Comparison of ENCODE assay signal across 21 cellular contexts in the genomic region with DNA sequence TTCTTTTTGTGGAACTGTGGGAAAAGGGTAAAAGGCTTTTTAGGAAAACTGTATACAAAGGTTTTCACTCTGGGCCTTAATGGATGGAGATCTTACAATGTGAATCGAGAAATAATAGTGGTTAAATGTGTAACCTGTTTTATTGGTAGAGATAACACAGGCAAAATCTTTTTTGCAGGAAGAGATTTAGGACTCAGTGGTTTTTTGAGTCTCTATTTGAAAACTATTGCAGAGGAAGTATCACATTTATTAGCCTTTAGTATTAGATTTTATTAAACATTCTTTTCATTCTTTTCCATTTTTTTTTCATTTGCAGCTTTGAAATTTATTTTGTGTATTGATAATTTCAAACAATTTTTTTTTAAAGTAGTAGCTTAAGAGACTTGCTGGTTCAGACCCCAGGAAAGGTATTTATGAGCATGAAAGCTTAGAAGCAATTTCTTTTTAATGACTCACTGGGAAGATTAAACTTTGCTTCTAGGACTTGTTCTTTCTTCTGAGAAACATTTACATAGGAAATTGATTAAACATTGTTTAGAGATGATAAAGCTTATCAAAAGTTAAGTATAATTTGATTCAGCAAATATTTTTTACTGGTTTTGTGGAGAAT. TPM values are rescaled to one million over a fixed set of nuclear protein-coding genes. Genes with fewer than 3 reads are reported as not detected.
DNase-seq lines count a peak whose midpoint lies in the region; ATAC-seq and TF ChIP-seq lines count a peak whose summit lies in the region.
"Had no signal": no experiment of that assay in that cellular context is flagged by ENCODE, and none has a peak within 500 bp of the region (broad histone marks: within the 10 kb centered on the region; RNA-seq: fewer than 3 reads in every experiment).

No MANE protein-coding gene starts in this region.

- H3K9me3 Mint-ChIP-seq in GM23338 = no peaks in the 10 kb centered on the region
- no peaks in the 10 kb centered on the region for H3K9me3 Mint-ChIP-seq in activated naive CD8-positive, alpha-beta T cell treated with anti-CD3 and anti-CD28 coated beads, Interleukin-2, amount 50 U/mL, for 24 hours
- H3K9me3 Mint-ChIP-seq: activated B cell treated with CpG ODN at 0.5 μM for 24 hours; activated CD4-positive, alpha-beta memory T cell treated with anti-CD3 and anti-CD28 coated beads, Interleukin-2, amount 10 ng/mL, durations not matched to agents 7 days and 5 days; CD4-positive, alpha-beta T cell had no signal

- no peak overlapping the region for H3K4me3 ChIP-seq in fibroblast of the aortic adventitia (ENCODE audit: low read depth, low read length)
- H3K4me3 ChIP-seq in smooth muscle cell = peak overlapping the region; percentile 2
- H3K4me3 ChIP-seq in GM23338 = no peak overlapping the region
- H3K4me3 ChIP-seq: lung had no signal

- H3K27me3 ChIP-seq in smooth muscle cell (ENCODE audit: low read depth) (no peaks in the 10 kb centered on the region), GM23338 (ENCODE audit: insufficient read depth) (peaks cover 7% of the 10 kb centered on the region; the same call in 1 of the 2 replicates)

- H3K4me3 Mint-ChIP-seq in GM23338 = no peak overlapping the region
- no peak overlapping the region for H3K4me3 Mint-ChIP-seq in activated naive CD8-positive, alpha-beta T cell treated with anti-CD3 and anti-CD28 coated beads, Interleukin-2, amount 50 U/mL, for 24 hours
- H3K4me3 Mint-ChIP-seq: activated B cell treated with CpG ODN at 0.5 μM for 24 hours; activated CD4-positive, alpha-beta memory T cell treated with anti-CD3 and anti-CD28 coated beads, Interleukin-2, amount 10 ng/mL, durations not matched to agents 7 days and 5 days; CD4-positive, alpha-beta T cell had no signal

- H3K27ac ChIP-seq in smooth muscle cell (ENCODE audit: low read depth) (peak overlapping the region; percentile 62), GM23338 (ENCODE audit: low read depth) (no peak overlapping the region)
- H3K27ac ChIP-seq: KMS-11 had no signal

- peaks cover 36% of the 10 kb centered on the region for H3K4me1 Mint-ChIP-seq in GM23338
- peaks cover 2% of the 10 kb centered on the region for H3K4me1 Mint-ChIP-seq in activated naive CD8-positive, alpha-beta T cell treated with anti-CD3 and anti-CD28 coated beads, Interleukin-2, amount 50 U/mL, for 24 hours
- H3K4me1 Mint-ChIP-seq: activated B cell treated with CpG ODN at 0.5 μM for 24 hours had no signal

- H3K79me2 ChIP-seq in smooth muscle cell (ENCODE audit: low read depth) (peaks cover 15% of the 10 kb centered on the region), GM23338 (replicated peaks; ENCODE audit: insufficient read depth) (no peaks in the 10 kb centered on the region)

- H3K36me3 Mint-ChIP-seq in GM23338 (ENCODE audit: low read depth) = no peaks in the 10 kb centered on the region
- H3K36me3 Mint-ChIP-seq in activated naive CD8-positive, alpha-beta T cell treated with anti-CD3 and anti-CD28 coated beads, Interleukin-2, amount 50 U/mL, for 24 hours (ENCODE audit: low read depth) = no peaks in the 10 kb centered on the region

- H3K27ac Mint-ChIP-seq in GM23338 = no peak overlapping the region
- no peak overlapping the region for H3K27ac Mint-ChIP-seq in activated naive CD8-positive, alpha-beta T cell treated with anti-CD3 and anti-CD28 coated beads, Interleukin-2, amount 50 U/mL, for 24 hours
- H3K27ac Mint-ChIP-seq: activated B cell treated with CpG ODN at 0.5 μM for 24 hours; activated CD4-positive, alpha-beta memory T cell treated with anti-CD3 and anti-CD28 coated beads, Interleukin-2, amount 10 ng/mL, durations not matched to agents 7 days and 5 days; CD4-positive, alpha-beta T cell had no signal

- H4K20me1 ChIP-seq in smooth muscle cell (ENCODE audit: low read depth) (peaks cover 7% of the 10 kb centered on the region), GM23338 (replicated peaks; ENCODE audit: insufficient read depth) (no peaks in the 10 kb centered on the region)

- no peak overlapping the region for H3K9ac ChIP-seq in smooth muscle cell (ENCODE audit: low read depth)
- H3K9ac ChIP-seq: KMS-11 had no signal

- H3K9me3 ChIP-seq in smooth muscle cell (replicated peaks; ENCODE audit: low read depth) = no peaks in the 10 kb centered on the region

- H3K9me2 ChIP-seq in GM23338 (ENCODE audit: insufficient read depth) = no peaks in the 10 kb centered on the region

- no peak overlapping the region for H2AFZ ChIP-seq in smooth muscle cell (ENCODE audit: low read depth)
- H2AFZ ChIP-seq in GM23338 = no peak overlapping the region

- peaks cover 11% of the 10 kb centered on the region for H3K4me1 ChIP-seq in smooth muscle cell (ENCODE audit: low read depth)
- peaks cover 23% of the 10 kb centered on the region for H3K4me1 ChIP-seq in GM23338 (ENCODE audit: insufficient read depth)

- ATAC-seq in SK-N-SH treated with all-trans-retinoic acid at 6 μM for 48 hours (no peak), GM23338 (no peak), GM21619 (IDR thresholded peaks at IDR 0.05; ENCODE audit: unreplicated experiment) (no peak)
- ATAC-seq in activated naive CD8-positive, alpha-beta T cell treated with anti-CD3 and anti-CD28 coated beads, Interleukin-2, amount 50 U/mL, for 24 hours = no peak

- H3K4me2 ChIP-seq in smooth muscle cell = peak overlapping the region; percentile 59
- no peak overlapping the region for H3K4me2 ChIP-seq in GM23338
- H3K4me2 ChIP-seq: KMS-11 had no signal

- TF ChIP-seq CTCF in fibroblast of the aortic adventitia (IDR thresholded peaks at IDR 0.05; ENCODE audit: insufficient read depth, low read length) = no peak
- TF ChIP-seq CTCF in smooth muscle cell (IDR thresholded peaks at IDR 0.05; ENCODE audit: borderline replicate concordance, insufficient read depth, poor library complexity, severe bottlenecking) = no peak
- no peak for TF ChIP-seq CTCF in GM23338 (conservative IDR thresholded peaks at IDR 0.05; ENCODE audit: low read depth in 2 of 2)

- 63% methylated on average over 1 of the region's 1 CpG for WGBS in smooth muscle cell (ENCODE audit: low lambda C conversion rate)

- H3K36me3 ChIP-seq in smooth muscle cell (ENCODE audit: low read depth) (peaks cover 2% of the 10 kb centered on the region), GM23338 (ENCODE audit: insufficient read depth) (no peaks in the 10 kb centered on the region)

- DNase-seq in ELR (ENCODE audit: low read depth) = peak; percentile 46
- peak; percentile 19 for DNase-seq in fibroblast of the aortic adventitia (ENCODE audit: low read depth)
- no peak for DNase-seq in smooth muscle cell (lab: John Stamatoyannopoulos, UW; ENCODE audit: unreplicated experiment)
- no peak for DNase-seq in cerebellar nuclear complex (lab: John Stamatoyannopoulos, UW)
- DNase-seq in GM23338 (ENCODE audit: low spot score) = no peak
- DNase-seq in activated naive CD8-positive, alpha-beta T cell treated with anti-CD3 and anti-CD28 coated beads, Interleukin-2, amount 50 U/mL, for 24 hours = no peak
- DNase-seq: activated B cell treated with CpG ODN at 0.5 μM for 24 hours; activated CD4-positive, alpha-beta memory T cell treated with anti-CD3 and anti-CD28 coated beads, Interleukin-2, amount 10 ng/mL, durations not matched to agents 7 days and 5 days; activated T-cell treated with anti-CD3 and anti-CD28 coated beads for 4 hours; CD4-positive, alpha-beta T cell; DMS53; islet precursor cell; NCI-H1048; NCI-H2029; NCI-H345; nucleus accumbens; stimulated activated CD4-positive, alpha-beta T cell treated with anti-CD3 and anti-CD28 coated beads, Interleukin-15, amount 100 ng/mL, for 24 hours had no signal

- H3K27me3 Mint-ChIP-seq in GM23338 (ENCODE audit: insufficient read depth, low read depth, poor library complexity) = peaks cover 2% of the 10 kb centered on the region
- no peaks in the 10 kb centered on the region for H3K27me3 Mint-ChIP-seq in activated naive CD8-positive, alpha-beta T cell treated with anti-CD3 and anti-CD28 coated beads, Interleukin-2, amount 50 U/mL, for 24 hours
- H3K27me3 Mint-ChIP-seq: activated B cell treated with CpG ODN at 0.5 μM for 24 hours; activated CD4-positive, alpha-beta memory T cell treated with anti-CD3 and anti-CD28 coated beads, Interleukin-2, amount 10 ng/mL, durations not matched to agents 7 days and 5 days; CD4-positive, alpha-beta T cell had no signal

- H3F3A ChIP-seq in smooth muscle cell (ENCODE audit: low read depth) = peaks cover 2% of the 10 kb centered on the region
- no peaks in the 10 kb centered on the region for H3F3A ChIP-seq in GM23338 (replicated peaks; ENCODE audit: low read depth)

TF ChIP-seq in SK-N-SH treated with all-trans-retinoic acid at 6 μM for 48 hours, 23 proteins besides CTCF, POLR2A, EP300 and RAD21 (continues in another document):
- TF ChIP-seq ZFP3 (CRISPR knock-in tag; IDR thresholded peaks at IDR 0.05) (no peak), ZFP30 (CRISPR knock-in tag; IDR thresholded peaks at IDR 0.05) (no peak), ARNTL (CRISPR knock-in tag; IDR thresholded peaks at IDR 0.05; ENCODE audit: borderline replicate concordance, low read depth) (no peak)

TF ChIP-seq in GM23338, 12 proteins besides CTCF, POLR2A, EP300 and RAD21:
- TF ChIP-seq ZNF114 (CRISPR knock-in tag; IDR thresholded peaks at IDR 0.05) (no peak), POLR2AphosphoS5 (IDR thresholded peaks at IDR 0.05; ENCODE audit: low read depth) (no peak), STAT1 (IDR thresholded peaks at IDR 0.05; ENCODE audit: unreplicated experiment) (no peak), EZH2phosphoT487 (IDR thresholded peaks at IDR 0.05; ENCODE audit: unreplicated experiment) (no peak), NANOG (IDR thresholded peaks at IDR 0.05; ENCODE audit: borderline replicate concordance) (no peak), CREB1 (CRISPR knock-in tag; IDR thresholded peaks at IDR 0.05; ENCODE audit: low read depth) (no peak)
TF ChIP-seq in GM23338: peak in this region for 0.

RNA-seq across cellular contexts. Expression of gene KLF5, which starts 10.5 kb away (rescaled TPM):
- total RNA-seq in fibroblast of the aortic adventitia (ENCODE audit: low replicate concordance) (0.98 and 4.5 TPM in 2 replicates), smooth muscle cell (27.0 and 30.0 TPM in 2 replicates)
- polyA plus RNA-seq in smooth muscle cell (9.7 and 28.7 TPM in 2 replicates), GM23338 (2016; fragmentation: Nextera tagmentation; extraction: Ambion mirVana) (1.7 and 1.8 TPM in 2 replicates)
- total RNA-seq in GM23338 (2014; rRNA removed; shearing (Covaris generic)) = 0.66 and 1.5 TPM in 2 replicates

Comparison
In these comparisons a context has a peak if more than half of its experiments do, and no peak if none do; other contexts are left out.
1. DNase-seq: peak in ELR (single experiment) and fibroblast of the aortic adventitia (single experiment); none in smooth muscle cell (single experiment), cerebellar nuclear complex (0 of 2), GM23338 (single experiment) and activated naive CD8-positive, alpha-beta T cell treated with anti-CD3 and anti-CD28 coated beads, Interleukin-2, amount 50 U/mL, for 24 hours (single experiment).